24 cellular contexts compared by ENCODE assay signal in genomic region chr13:72537782-72538181, GRCh38.
"Had no signal": no experiment of that assay in that cellular context is flagged by ENCODE, and none has a peak within 500 bp of the region (broad histone marks: within the 10 kb centered on the region; RNA-seq: fewer than 3 reads in every experiment).

No MANE protein-coding gene starts in this region.

- H3K9me3 Mint-ChIP-seq: endodermal cell; stimulated activated effector memory CD8-positive, alpha-beta T cell treated with anti-CD3 and anti-CD28 coated beads, Interleukin-12 subunit alpha, Interleukin-12 subunit beta, amount 100 ng/mL, for 72 hours had no signal

- H3K36me3 Mint-ChIP-seq: naive B cell; natural killer cell treated with Interleukin-12 subunit alpha and Interleukin-12 subunit beta and Interleukin-15 and Interleukin-18, amount 100 ng/mL, for 72 hours; neural progenitor cell; stimulated activated effector memory CD8-positive, alpha-beta T cell treated with anti-CD3 and anti-CD28 coated beads, Interleukin-12 subunit alpha, Interleukin-12 subunit beta, amount 100 ng/mL, for 72 hours had no signal

- H3K27ac ChIP-seq: epithelial cell of prostate, gastrocnemius medialis, left lung, neural progenitor cell, parathyroid adenoma, stomach, tibial artery, upper lobe of left lung had no signal

- DNase-seq: effector CD8-positive, alpha-beta T cell; endodermal cell; foreskin fibroblast; gastrocnemius medialis; head of caudate nucleus; kidney; left lung; mammary epithelial cell; naive B cell; stimulated activated CD4-positive, alpha-beta T cell treated with anti-CD3 and anti-CD28 coated beads, Interleukin-2, amount 100 ng/mL, for 24 hours; stimulated activated CD4-positive, alpha-beta T cell treated with anti-CD3 and anti-CD28 coated beads, Interleukin-4, amount 100 ng/mL, for 24 hours; stimulated activated naive CD4-positive, alpha-beta T cell treated with Interleukin-2 at 50 U/mL for 16 hours; stomach; tibial artery; upper lobe of left lung had no signal

- H3K27ac Mint-ChIP-seq: dendritic cell treated with granulocyte-macrophage colony-stimulating factor and Interleukin-4, amounts not matched to agents 40 ng/mL and 50 ng/mL, for 4 days; endodermal cell; naive B cell; natural killer cell treated with Interleukin-12 subunit alpha and Interleukin-12 subunit beta and Interleukin-15 and Interleukin-18, amount 100 ng/mL, for 72 hours; neural progenitor cell; progenitor cell of endocrine pancreas; stimulated activated effector memory CD8-positive, alpha-beta T cell treated with anti-CD3 and anti-CD28 coated beads, Interleukin-12 subunit alpha, Interleukin-12 subunit beta, amount 100 ng/mL, for 72 hours had no signal

- ATAC-seq: esophagus mucosa; gastrocnemius medialis; natural killer cell treated with Interleukin-12 subunit alpha and Interleukin-12 subunit beta and Interleukin-15 and Interleukin-18, amount 100 ng/mL, for 72 hours; sciatic nerve; stimulated activated effector memory CD8-positive, alpha-beta T cell treated with anti-CD3 and anti-CD28 coated beads, Interleukin-12 subunit alpha, Interleukin-12 subunit beta, amount 100 ng/mL, for 72 hours had no signal

- H3K27me3 Mint-ChIP-seq: dendritic cell treated with granulocyte-macrophage colony-stimulating factor and Interleukin-4, amounts not matched to agents 40 ng/mL and 50 ng/mL, for 4 days; naive B cell; natural killer cell treated with Interleukin-12 subunit alpha and Interleukin-12 subunit beta and Interleukin-15 and Interleukin-18, amount 100 ng/mL, for 72 hours; progenitor cell of endocrine pancreas had no signal

- H3K4me3 Mint-ChIP-seq: dendritic cell treated with granulocyte-macrophage colony-stimulating factor and Interleukin-4, amounts not matched to agents 40 ng/mL and 50 ng/mL, for 4 days; endodermal cell; naive B cell; natural killer cell treated with Interleukin-12 subunit alpha and Interleukin-12 subunit beta and Interleukin-15 and Interleukin-18, amount 100 ng/mL, for 72 hours; stimulated activated effector memory CD8-positive, alpha-beta T cell treated with anti-CD3 and anti-CD28 coated beads, Interleukin-12 subunit alpha, Interleukin-12 subunit beta, amount 100 ng/mL, for 72 hours had no signal

- H3K4me1 Mint-ChIP-seq: naive B cell; stimulated activated effector memory CD8-positive, alpha-beta T cell treated with anti-CD3 and anti-CD28 coated beads, Interleukin-12 subunit alpha, Interleukin-12 subunit beta, amount 100 ng/mL, for 72 hours had no signal
